8 cellular contexts compared by ENCODE assay signal in the genomic region with DNA sequence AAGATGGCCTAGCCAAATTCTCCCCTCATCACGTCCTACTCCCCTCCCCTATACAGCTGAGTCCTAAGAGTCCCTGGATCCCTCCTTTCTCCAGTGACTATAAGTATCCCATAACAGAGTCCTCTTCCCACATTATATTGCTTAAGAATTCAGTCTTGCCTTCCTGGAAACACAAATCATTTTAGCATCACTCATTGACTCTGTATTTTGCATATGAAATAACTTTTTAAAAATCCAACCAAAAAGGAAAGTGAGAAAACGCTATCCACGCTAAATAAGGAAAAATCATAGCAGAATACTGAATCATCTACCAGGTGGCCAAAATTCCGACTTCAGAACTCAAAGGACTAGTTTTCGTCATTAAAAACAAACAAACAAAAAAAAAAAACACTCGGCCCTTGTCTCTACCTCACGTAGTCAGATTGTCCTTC.
DNase-seq lines count a peak whose midpoint lies in the region; ATAC-seq and TF ChIP-seq lines count a peak whose summit lies in the region.

No MANE protein-coding gene starts in this region.

- WGBS in IMR-90 (ENCODE audit: extremely low coverage in 2 of 2, insufficient read length in 1 of 2), 2 experiments = no CpG with 5 or more reads among the region's 7 CpGs
- WGBS in neuronal stem cell (ENCODE audit: extremely low coverage in 2 of 2, insufficient read length in 2 of 2, insufficient replicate concordance in 1 of 2), 2 donors = no CpG with 5 or more reads among the region's 7 CpGs

- H2AK9ac ChIP-seq in IMR-90 (replicated peaks; ENCODE audit: low read depth, low read length, poor library complexity) = peak overlapping the region; percentile 59

- H3K4me2 ChIP-seq in IMR-90 (ENCODE audit: low read depth, low read length) (peak overlapping the region; percentile 50; the same call in 1 of the 2 replicates), neuronal stem cell (ENCODE audit: insufficient read depth, low read length, poor library complexity, severe bottlenecking) (no peak overlapping the region)

- peak overlapping the region; percentile 91 for H3K4ac ChIP-seq in IMR-90 (ENCODE audit: low read depth, low read length)
- no peak overlapping the region for H3K4ac ChIP-seq in neuronal stem cell (ENCODE audit: low read length)

- POLR2A ChIA-PET in IMR-90 (lab: Charles Lee; ENCODE audit: unreplicated experiment) = interaction anchor here (0.9 to 1.0 kb wide), 2 partner anchors 199 to 206 kb away, joined by 5 to 9 read pairs; a partner anchor contains a TSS

- H3K4me3 ChIP-seq in IMR-90 (ENCODE audit: insufficient read depth, low read depth, low read length) (no peak overlapping the region), colonic mucosa (no peak overlapping the region), neuronal stem cell (ENCODE audit: low read length in 2 of 2) (no peak overlapping the region)

- H3K27me3 ChIP-seq in IMR-90 (ENCODE audit: control insufficient read depth, insufficient read depth, low read length) (no peaks in the 10 kb centered on the region), colonic mucosa (no peaks in the 10 kb centered on the region), neuronal stem cell (ENCODE audit: control insufficient read depth in 3 of 3, insufficient read depth in 3 of 3, low read depth in 1 of 3, low read length in 3 of 3) (no peaks in the 10 kb centered on the region)

- peak overlapping the region; percentile 96 for H3K56ac ChIP-seq in IMR-90 (ENCODE audit: extremely low read depth, insufficient read depth, low read length)

- peak overlapping the region; percentile 85 for H3K27ac ChIP-seq in IMR-90 (ENCODE audit: insufficient read depth, low read length)
- peak overlapping the region; percentile 58 for H3K27ac ChIP-seq in colonic mucosa
- peak overlapping the region; percentile 56 for H3K27ac ChIP-seq in neuronal stem cell (replicated peaks; ENCODE audit: low read length)

- DNase-seq in AG20443 (ENCODE audit: low spot score) (peak; percentile 57), IMR-90 (peak; percentile 59), colonic mucosa (no peak), neuronal stem cell (ENCODE audit: low spot score) (no peak), GF-D8 (lab: John Stamatoyannopoulos, UW) (no peak), MV-4-11 (lab: John Stamatoyannopoulos, UW) (no peak)

- H3K14ac ChIP-seq in IMR-90 (replicated peaks; ENCODE audit: low read depth, low read length) = peak overlapping the region; percentile 96
- no peak overlapping the region for H3K14ac ChIP-seq in neuronal stem cell (ENCODE audit: low read length)

- peak overlapping the region; percentile 68 for H4K5ac ChIP-seq in IMR-90 (ENCODE audit: low read depth, low read length)

- peaks cover 8% of the 10 kb centered on the region; the same call in 1 of the 2 replicates for H4K20me1 ChIP-seq in IMR-90 (ENCODE audit: insufficient read depth, low read length)

- H3K9ac ChIP-seq in IMR-90 (ENCODE audit: low read depth, low read length) (peak overlapping the region; percentile 66), colonic mucosa (ENCODE audit: low read depth in 2 of 2, low read length in 2 of 2) (no peak overlapping the region), neuronal stem cell (ENCODE audit: low read depth, low read length, poor library complexity) (no peak overlapping the region)

- dilution Hi-C loops in IMR-90 (cut with HindIII; ENCODE audit: low sequenced_read_pairs, unreplicated experiment) = no loop called here

- H3K9me1 ChIP-seq in IMR-90 (ENCODE audit: insufficient read depth, low read length) = peaks cover 17% of the 10 kb centered on the region

- H4K91ac ChIP-seq in IMR-90 (ENCODE audit: insufficient read depth, low read depth, low read length) (peak overlapping the region; percentile 94), neuronal stem cell (ENCODE audit: low read depth, low read length, poor library complexity) (no peak overlapping the region)

- peaks cover 32% of the 10 kb centered on the region for H3K4me1 ChIP-seq in IMR-90 (ENCODE audit: control insufficient read depth, insufficient read depth, low read length)
- H3K4me1 ChIP-seq in colonic mucosa = peaks cover 4% of the 10 kb centered on the region
- peaks cover 7 to 11% of the 10 kb centered on the region in 2 donors for H3K4me1 ChIP-seq in neuronal stem cell (ENCODE audit: control insufficient read depth in 2 of 2, insufficient read depth in 1 of 2, low read depth in 1 of 2, low read length in 2 of 2)

- no peak for ATAC-seq in IMR-90 (ENCODE audit: low read depth)
- no peak for ATAC-seq in GM21529 (IDR thresholded peaks at IDR 0.05; ENCODE audit: unreplicated experiment)
- ATAC-seq in HG02938 (IDR thresholded peaks at IDR 0.05; ENCODE audit: unreplicated experiment) = no peak

- H3K36me3 ChIP-seq in IMR-90 (ENCODE audit: control insufficient read depth, insufficient read depth, low read length) = peaks cover 43% of the 10 kb centered on the region
- H3K36me3 ChIP-seq in colonic mucosa = no peaks in the 10 kb centered on the region
- H3K36me3 ChIP-seq in neuronal stem cell (replicated peaks in 1 of 2; ENCODE audit: control insufficient read depth in 2 of 2, insufficient read depth in 2 of 2, low read length in 2 of 2) = peaks cover 3 to 67% of the 10 kb centered on the region in 2 donors

- H3K9me3 ChIP-seq in IMR-90 (ENCODE audit: control insufficient read depth, insufficient read depth, low read length) = no peaks in the 10 kb centered on the region
- H3K9me3 ChIP-seq in colonic mucosa = no peaks in the 10 kb centered on the region
- H3K9me3 ChIP-seq in neuronal stem cell (replicated peaks in 1 of 2; ENCODE audit: control insufficient read depth in 2 of 2, insufficient read depth in 1 of 2, low read depth in 1 of 2, low read length in 2 of 2) = no peaks in the 10 kb centered on the region

- no peak for TF ChIP-seq RAD21 in IMR-90 (IDR thresholded peaks at IDR 0.05; ENCODE audit: low read length)

- H2BK120ac ChIP-seq in IMR-90 (ENCODE audit: low read depth, low read length) = peak overlapping the region; percentile 96
- no peak overlapping the region for H2BK120ac ChIP-seq in neuronal stem cell (ENCODE audit: low read depth, low read length)

- TF ChIP-seq CTCF in IMR-90 (conservative IDR thresholded peaks at IDR 0.05; ENCODE audit: low read depth, low read length) (no peak), colonic mucosa (IDR thresholded peaks at IDR 0.05) (no peak)

- no peak overlapping the region for H2BK12ac ChIP-seq in neuronal stem cell (ENCODE audit: low read length)

- intact Hi-C loops in IMR-90 (cut with micrococcal nuclease) = loop anchor here (2.0 to 5.0 kb wide), 3 partner anchors 86 to 270 kb away; no protein-coding TSS in a partner anchor
- intact Hi-C loops in colonic mucosa (cut with DNase I) = loop anchor here (2.0 to 5.0 kb wide), 2 partner anchors 80 to 208 kb away; no protein-coding TSS in a partner anchor

- TSS peak; percentile 98 for BruUV-seq in IMR-90 (replicated peaks; lab: Mats Ljungman, UMichigan)

- peak overlapping the region; percentile 91 for H3K23ac ChIP-seq in IMR-90 (ENCODE audit: low read depth, low read length)
- H3K23ac ChIP-seq in neuronal stem cell (ENCODE audit: low read depth, low read length, poor library complexity) = no peak overlapping the region

- peak overlapping the region; percentile 68 to 96 for H4K8ac ChIP-seq in IMR-90 (ENCODE audit: low read depth in 2 of 2, low read length in 2 of 2)
- H4K8ac ChIP-seq in neuronal stem cell (ENCODE audit: low read depth, low read length) = no peak overlapping the region

- CTCF ChIA-PET in IMR-90 (lab: Yijun Ruan, JAX) = interaction anchor here (0.7 to 2.6 kb wide), 10 partner anchors 59 to 337 kb away, joined by 3 to 17 read pairs (median 4); a partner anchor contains a TSS

- H2BK15ac ChIP-seq in IMR-90 (ENCODE audit: low read depth, low read length) (peak overlapping the region; percentile 80), neuronal stem cell (ENCODE audit: low read length) (no peak overlapping the region)

- peak overlapping the region; percentile 94 for H2BK20ac ChIP-seq in IMR-90 (ENCODE audit: low read depth, low read length)

- no peak overlapping the region for H2AFZ ChIP-seq in IMR-90 (replicated peaks; ENCODE audit: low read length, poor library complexity)
- H2AFZ ChIP-seq in neuronal stem cell (ENCODE audit: low read length) = no peak overlapping the region

- peak overlapping the region; percentile 83 for H2AK5ac ChIP-seq in IMR-90 (ENCODE audit: low read depth, low read length)
- H2AK5ac ChIP-seq in neuronal stem cell (ENCODE audit: low read depth, low read length) = no peak overlapping the region

- H3K18ac ChIP-seq in IMR-90 (ENCODE audit: low read depth, low read length) (peak overlapping the region; percentile 62), neuronal stem cell (ENCODE audit: low read length) (no peak overlapping the region)

- in situ Hi-C loops in IMR-90 (cut with MboI; ENCODE audit: low sequenced_read_pairs) = loop anchor here (5.0 kb wide), 2 partner anchors 85 to 205 kb away; a partner anchor contains a TSS

- TF ChIP-seq POLR2A in IMR-90 (IDR thresholded peaks at IDR 0.05; ENCODE audit: low read depth, low read length) = no peak

- H2BK5ac ChIP-seq in IMR-90 (ENCODE audit: low read depth, low read length, poor library complexity, severe bottlenecking) (peak overlapping the region; percentile 94), neuronal stem cell (ENCODE audit: low read length) (no peak overlapping the region)

- H3K79me1 ChIP-seq in IMR-90 (ENCODE audit: low read depth in 1 of 2, low read length in 2 of 2) (peaks cover 29 to 77% of the 10 kb centered on the region in 2 experiments), neuronal stem cell (ENCODE audit: low read depth, low read length) (no peaks in the 10 kb centered on the region)

TF ChIP-seq in IMR-90, 13 proteins besides CTCF, POLR2A, EP300 and RAD21:
- TF ChIP-seq CEBPB (IDR thresholded peaks at IDR 0.05; ENCODE audit: low read depth, low read length) = peak; percentile 56
- TF ChIP-seq, protein P1, sequence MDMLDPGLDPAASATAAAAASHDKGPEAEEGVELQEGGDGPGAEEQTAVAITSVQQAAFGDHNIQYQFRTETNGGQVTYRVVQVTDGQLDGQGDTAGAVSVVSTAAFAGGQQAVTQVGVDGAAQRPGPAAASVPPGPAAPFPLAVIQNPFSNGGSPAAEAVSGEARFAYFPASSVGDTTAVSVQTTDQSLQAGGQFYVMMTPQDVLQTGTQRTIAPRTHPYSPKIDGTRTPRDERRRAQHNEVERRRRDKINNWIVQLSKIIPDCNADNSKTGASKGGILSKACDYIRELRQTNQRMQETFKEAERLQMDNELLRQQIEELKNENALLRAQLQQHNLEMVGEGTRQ (IDR thresholded peaks at IDR 0.05; ENCODE audit: low read depth, low read length) = no peak
TF ChIP-seq in IMR-90: peak in this region for 1.

Comparison
In these comparisons a context has a peak if more than half of its experiments do, and no peak if none do; other contexts are left out.
1. DNase-seq: peak in AG20443 (single experiment) and IMR-90 (single experiment); none in colonic mucosa (single experiment), neuronal stem cell (single experiment), GF-D8 (single experiment) and MV-4-11 (single experiment).
2. Peak in every context shown above with its lines, with median percentiles within 50 percentile points of each other: H3K27ac ChIP-seq.